ENCODE assay signal across 14 cellular contexts in genomic region chr13:103876571-103876970, GRCh38.
"Had no signal": no experiment of that assay in that cellular context is flagged by ENCODE, and none has a peak within 500 bp of the region (broad histone marks: within the 10 kb centered on the region; RNA-seq: fewer than 3 reads in every experiment).

No MANE protein-coding gene starts in this region.

- H3K27ac ChIP-seq: prostate gland, right lobe of liver, thyroid gland had no signal

- DNase-seq: activated CD4-positive, alpha-beta T cell treated with anti-CD3 and anti-CD28 coated beads for 48 hours; activated CD8-positive, alpha-beta T cell treated with anti-CD3 and anti-CD28 coated beads, Interleukin-2, amount 10 ng/mL, durations not matched to agents 7 days and 5 days; activated naive CD4-positive, alpha-beta T cell treated with anti-CD3 and anti-CD28 coated beads, Interleukin-2, amount 10 ng/mL, durations not matched to agents 7 days and 5 days; effector memory CD8-positive, alpha-beta T cell; erythroblast; foreskin melanocyte; head of caudate nucleus; nephron progenitor cell; right lobe of liver; T-cell; thyroid gland had no signal

- ATAC-seq: activated CD8-positive, alpha-beta T cell treated with anti-CD3 and anti-CD28 coated beads, Interleukin-2, amount 10 ng/mL, durations not matched to agents 7 days and 5 days; activated T-helper 17 cell treated with anti-CD3 and anti-CD28 coated beads, Interleukin-2, amount 50 U/mL, for 72 hours; effector memory CD8-positive, alpha-beta T cell; right lobe of liver; stimulated activated effector memory CD8-positive, alpha-beta T cell treated with anti-CD3 and anti-CD28 coated beads, Interleukin-12 subunit alpha, Interleukin-12 subunit beta, amount 100 ng/mL, for 72 hours; T-cell had no signal

- H3K4me1 ChIP-seq: prostate gland, right lobe of liver, thyroid gland had no signal

- H3K9me3 ChIP-seq: prostate gland, right lobe of liver, thyroid gland had no signal

- H3K4me3 ChIP-seq: prostate gland, right lobe of liver, thyroid gland had no signal

- H3K36me3 ChIP-seq: prostate gland, right lobe of liver, thyroid gland had no signal

- H3K27me3 ChIP-seq: right lobe of liver, thyroid gland had no signal
